In the genomic region with DNA sequence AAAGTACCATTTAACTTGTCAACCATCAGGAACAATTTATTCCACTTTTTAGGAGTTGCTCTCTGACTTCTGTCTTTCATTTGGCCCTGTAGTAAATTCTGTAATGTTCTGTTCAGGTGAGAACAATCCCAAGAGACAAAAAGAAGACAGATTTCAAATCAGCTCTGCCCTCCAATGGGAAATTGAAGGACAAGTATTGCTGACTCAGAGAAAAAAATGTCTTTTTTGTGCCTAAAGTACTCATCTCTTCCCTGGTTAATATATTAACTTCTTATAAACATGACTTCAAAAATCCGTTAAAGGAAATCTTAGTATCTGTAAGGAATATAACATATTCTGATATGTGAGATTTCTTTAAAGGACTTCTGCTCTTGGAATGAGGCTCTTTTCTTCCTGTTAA, we compare ENCODE assay signal across 30 cellular contexts. TPM values are rescaled to one million over a fixed set of nuclear protein-coding genes. Genes with fewer than 3 reads are reported as not detected.
DNase-seq lines count a peak whose midpoint lies in the region; ATAC-seq, FAIRE-seq and TF ChIP-seq lines count a peak whose summit lies in the region.
"Had no signal": no experiment of that assay in that cellular context is flagged by ENCODE, and none has a peak within 500 bp of the region (broad histone marks: within the 10 kb centered on the region; RNA-seq: fewer than 3 reads in every experiment).

No MANE protein-coding gene starts in this region.

- DNase-seq in HepG2 (ENCODE audit: low spot score) (no peak), right lobe of liver (no peak), K562 (ENCODE audit: extremely low read depth in 1 of 4, low spot score in 3 of 4) (no peak), transverse colon (no peak), mesenteric fat pad (ENCODE audit: low spot score) (no peak)
- DNase-seq: ACHN; BE2C; C1 segment of cervical spinal cord; CD4-positive, alpha-beta memory T cell; CD4-positive, CD25-positive, alpha-beta regulatory T cell; CD8-positive, alpha-beta memory T cell; COR-L47; DMS 273 treated with DMSO at 0.1 percent for 48 hours; DMS153; DMS53; DMS79; DND-41; EL; GDM1 had no signal

- TF ChIP-seq EP300 in HepG2 (IDR thresholded peaks at IDR 0.05; ENCODE audit: low read depth in 2 of 2, low read length in 2 of 2) (no peak), HepG2 (CRISPR knock-in tag; IDR thresholded peaks at IDR 0.05; ENCODE audit: borderline replicate concordance) (no peak), K562 (IDR thresholded peaks at IDR 0.05; ENCODE audit: low read length) (no peak), transverse colon (IDR thresholded peaks at IDR 0.05; ENCODE audit: low read depth) (no peak)

- H3K9ac ChIP-seq in HepG2 (ENCODE audit: insufficient read depth, low read depth, low read length) = no peak overlapping the region
- no peak overlapping the region for H3K9ac ChIP-seq in K562 (ENCODE audit: insufficient read depth in 1 of 2, low read depth in 2 of 2, low read length in 2 of 2)
- H3K9ac ChIP-seq: BLaER1 had no signal

- TF ChIP-seq CTCF in HepG2 (CRISPR knock-in tag; IDR thresholded peaks at IDR 0.05) (no peak), right lobe of liver (IDR thresholded peaks at IDR 0.05) (no peak), K562 (IDR thresholded peaks at IDR 0.05 in 2 of 3, conservative IDR thresholded peaks at IDR 0.05 in 1 of 3; ENCODE audit: insufficient read depth in 2 of 3, low read depth in 1 of 3, low read length in 3 of 3) (no peak), transverse colon (IDR thresholded peaks at IDR 0.05) (no peak)

- POLR2A ChIA-PET in HepG2 (lab: Yijun Ruan, JAX) (no interaction called here), K562 (lab: Yijun Ruan, JAX) (no interaction called here)

- TF ChIP-seq POLR2A in HepG2 (IDR thresholded peaks at IDR 0.05; ENCODE audit: insufficient read depth in 1 of 2, low read depth in 2 of 2, low read length in 2 of 2) (no peak), right lobe of liver (IDR thresholded peaks at IDR 0.05) (no peak), K562 (conservative IDR thresholded peaks at IDR 0.05) (no peak), transverse colon (IDR thresholded peaks at IDR 0.05) (no peak)

- H3K27me3 ChIP-seq in HepG2 (ENCODE audit: control insufficient read depth in 1 of 2, insufficient read depth in 2 of 2, low read length in 2 of 2) = no peaks in the 10 kb centered on the region
- H3K27me3 ChIP-seq in right lobe of liver = no peaks in the 10 kb centered on the region
- peaks cover 2 to 4% of the 10 kb centered on the region in 2 experiments; a peak in 3 of 5 replicates for H3K27me3 ChIP-seq in K562 (ENCODE audit: control insufficient read depth in 2 of 2, insufficient read depth in 2 of 2, low read length in 2 of 2)
- H3K27me3 ChIP-seq in transverse colon = no peaks in the 10 kb centered on the region
- H3K27me3 ChIP-seq: BE2C, BLaER1 had no signal

- FAIRE-seq in HepG2 (lab: Jason Lieb, UNC) (no peak), K562 (lab: Jason Lieb, UNC) (no peak)
- FAIRE-seq: GM12878, GM18507 had no signal

- TF ChIP-seq RAD21 in HepG2 (CRISPR knock-in tag; IDR thresholded peaks at IDR 0.05) (no peak), K562 (CRISPR knock-in tag; conservative IDR thresholded peaks at IDR 0.05 in 1 of 2, IDR thresholded peaks at IDR 0.05 in 1 of 2) (no peak)

- H3K4me3 ChIP-seq in HepG2 (replicated peaks in 1 of 3; ENCODE audit: insufficient read depth in 1 of 3, low read depth in 2 of 3, low read length in 3 of 3) (no peak overlapping the region), right lobe of liver (no peak overlapping the region), K562 (no peak overlapping the region), transverse colon (no peak overlapping the region)
- H3K4me3 ChIP-seq: BLaER1, GM12878 had no signal

- H3K79me2 ChIP-seq in HepG2 (ENCODE audit: insufficient read depth, low read length) (no peaks in the 10 kb centered on the region), K562 (ENCODE audit: control insufficient read depth, insufficient read depth, low read length) (no peaks in the 10 kb centered on the region)

- intact Hi-C loops in HepG2 (cut with micrococcal nuclease; ENCODE audit: unreplicated experiment) (no loop called here), right lobe of liver (cut with DNase I) (no loop called here), K562 (cut with micrococcal nuclease) (no loop called here), transverse colon (cut with DNase I; ENCODE audit: low total_unique reads) (no loop called here)

- H2AFZ ChIP-seq in HepG2 (ENCODE audit: low read length) = no peak overlapping the region
- no peak overlapping the region for H2AFZ ChIP-seq in K562 (ENCODE audit: low read depth, low read length)

- in situ Hi-C loops in HepG2 (cut with HindIII; ENCODE audit: extremely low pct_ligation_motif_present, low pct_unique_long_range_greater_than_20kb) (no loop called here), K562 (cut with MboI) (no loop called here), transverse colon (cut with MboI; ENCODE audit: low pct_ligation_motif_present in 1 of 4, low pct_unique_long_range_greater_than_20kb in 1 of 4, low sequenced_read_pairs in 3 of 4) (no loop called here)

- no peaks in the 10 kb centered on the region for H3K36me3 ChIP-seq in HepG2 (replicated peaks in 1 of 2; ENCODE audit: control insufficient read depth in 1 of 2, insufficient read depth in 2 of 2, low read length in 2 of 2)
- H3K36me3 ChIP-seq in right lobe of liver = no peaks in the 10 kb centered on the region
- no peaks in the 10 kb centered on the region for H3K36me3 ChIP-seq in K562 (ENCODE audit: control insufficient read depth, insufficient read depth, low read length)
- peaks cover 0 to 14% (median 0%) of the 10 kb centered on the region in 4 donors for H3K36me3 ChIP-seq in transverse colon
- H3K36me3 ChIP-seq: BE2C, BLaER1 had no signal

- H3K9me1 ChIP-seq in K562 (ENCODE audit: control insufficient read depth, insufficient read depth, low read length) = no peaks in the 10 kb centered on the region

- WGBS in HepG2 (ENCODE audit: low lambda C conversion rate) = 66% methylated on average over 1 of the region's 1 CpG
- 75% methylated on average over 1 of the region's 1 CpG for WGBS in right lobe of liver (ENCODE audit: insufficient coverage, low coverage, low lambda C conversion rate, missing lambda C conversion rate)
- 5% methylated on average over 1 of the region's 1 CpG for WGBS in K562 (ENCODE audit: insufficient coverage, low coverage, missing lambda C conversion rate)
- WGBS in transverse colon (ENCODE audit: low coverage in 1 of 2), 2 donors = 58 to 67% methylated on average over 1 of the region's 1 CpG

- CTCF ChIA-PET in HepG2 (lab: Yijun Ruan, JAX; ENCODE audit: low intra/inter-chr PET ratio, low total read pairs) = no interaction called here
- CTCF ChIA-PET in K562 (lab: Yijun Ruan, JAX; ENCODE audit: low intra/inter-chr PET ratio) = no interaction called here

- H3K9me3 ChIP-seq in HepG2 (ENCODE audit: low read length) (no peaks in the 10 kb centered on the region), right lobe of liver (no peaks in the 10 kb centered on the region), K562 (replicated peaks; ENCODE audit: control insufficient read depth, insufficient read depth, low read depth, low read length) (no peaks in the 10 kb centered on the region), transverse colon (no peaks in the 10 kb centered on the region)
- H3K9me3 ChIP-seq: BE2C, BLaER1 had no signal

- H3K27ac ChIP-seq in HepG2 (ENCODE audit: extremely low read length, insufficient read depth, low read length) = no peak overlapping the region
- no peak overlapping the region for H3K27ac ChIP-seq in right lobe of liver
- H3K27ac ChIP-seq in K562 (ENCODE audit: extremely low read depth, low read depth, low read length) = no peak overlapping the region
- H3K27ac ChIP-seq in transverse colon = peak overlapping the region in 3 of 4 donors; percentile 7 to 44 (median 11)
- H3K27ac ChIP-seq: 22Rv1, BLaER1 had no signal

- BruUV-seq in HepG2 (replicated peaks; lab: Mats Ljungman, UMichigan) (no TSS peak), K562 (replicated peaks; lab: Mats Ljungman, UMichigan) (no TSS peak)

- ATAC-seq in HepG2 = no peak
- ATAC-seq in right lobe of liver = no peak
- no peak for ATAC-seq in K562
- ATAC-seq in HG03432 (IDR thresholded peaks at IDR 0.05; ENCODE audit: unreplicated experiment) = no peak

- H3K4me2 ChIP-seq in HepG2 (ENCODE audit: low read depth, low read length) = no peak overlapping the region
- H3K4me2 ChIP-seq in K562 (ENCODE audit: insufficient read depth, low read length) = no peak overlapping the region
- H3K4me2 ChIP-seq: BLaER1 had no signal

- H4K20me1 ChIP-seq in HepG2 (ENCODE audit: insufficient read depth, low read length) (no peaks in the 10 kb centered on the region), K562 (replicated peaks; ENCODE audit: control insufficient read depth, insufficient read depth, low read length) (no peaks in the 10 kb centered on the region)
- H4K20me1 ChIP-seq: BLaER1 had no signal

- H3K4me1 ChIP-seq in HepG2 (ENCODE audit: insufficient read depth, low read length) (no peaks in the 10 kb centered on the region), right lobe of liver (no peaks in the 10 kb centered on the region), K562 (replicated peaks in 1 of 2; ENCODE audit: control insufficient read depth in 2 of 2, insufficient read depth in 2 of 2, low read length in 2 of 2) (peaks cover 0 to 5% of the 10 kb centered on the region in 2 experiments; a peak in 2 of 5 replicates), transverse colon (peaks cover 0 to 18% (median 0%) of the 10 kb centered on the region in 4 donors)
- H3K4me1 ChIP-seq: BE2C, BLaER1 had no signal

RNA-seq across cellular contexts. Expression of a gene that starts 38.6 kb away (rescaled TPM):
- 29.0 and 45.4 TPM in 2 replicates for total RNA-seq in HepG2 (2016; rRNA removed; fragmentation: Illumina TruSeq; extraction: Trizol)
- total RNA-seq in HepG2 (2016; cell fraction: cytosol; rRNA removed; fragmentation: Illumina TruSeq; extraction: Trizol; ENCODE audit: low read depth) = 4.4 and 5.6 TPM in 2 replicates
- 27.9 and 49.4 TPM in 2 replicates for total RNA-seq in HepG2 (2016; cell fraction: insoluble cytoplasmic fraction; rRNA removed; fragmentation: Illumina TruSeq; extraction: Trizol)
- 10.6 and 11.2 TPM in 2 replicates for total RNA-seq in HepG2 (2016; cell fraction: membrane; rRNA removed; fragmentation: Illumina TruSeq; extraction: Trizol)
- 10.5 and 10.7 TPM in 2 replicates for total RNA-seq in HepG2 (2016; cell fraction: nucleus; rRNA removed; fragmentation: Illumina TruSeq; extraction: Trizol)
- 2.1 and 2.9 TPM in 2 replicates for polyA plus RNA-seq in HepG2 (2011; rRNA removed)
- polyA plus RNA-seq in HepG2 (2011; cell fraction: cytosol; rRNA removed) = 2.7 and 3.3 TPM in 2 replicates
- 0.71 and 0.87 TPM in 2 replicates for polyA plus RNA-seq in HepG2 (2011; cell fraction: nucleus; rRNA removed)
- polyA plus RNA-seq in HepG2 (2012) = 3.0 and 8.3 TPM in 2 replicates
- 4.5 and 4.7 TPM in 2 replicates for polyA plus RNA-seq in HepG2 (2016; cell fraction: cytosol; fragmentation: Illumina TruSeq; extraction: Trizol; ENCODE audit: low read depth)
- polyA plus RNA-seq in HepG2 (2016; cell fraction: insoluble cytoplasmic fraction; fragmentation: Illumina TruSeq; extraction: Trizol; ENCODE audit: low read depth) = 43.5 and 45.3 TPM in 2 replicates
- 8.0 and 8.2 TPM in 2 replicates for polyA plus RNA-seq in HepG2 (2016; cell fraction: membrane; fragmentation: Illumina TruSeq; extraction: Trizol; ENCODE audit: low read depth)
- 14.9 and 15.4 TPM in 2 replicates for polyA plus RNA-seq in HepG2 (2016; cell fraction: nucleus; fragmentation: Illumina TruSeq; extraction: Trizol; ENCODE audit: insufficient read depth, low read depth)
- 2.1 TPM in 1 of 2 replicates, not detected in the other for polyA minus RNA-seq in HepG2 (2011; rRNA and poly(A)+ RNA removed; ENCODE audit: low replicate concordance)
- 0.89 and 1.1 TPM in 2 replicates for polyA minus RNA-seq in HepG2 (2011; cell fraction: cytosol; rRNA and poly(A)+ RNA removed)
- 0.52 TPM in 1 of 2 replicates, not detected in the other for polyA minus RNA-seq in HepG2 (2011; cell fraction: nucleus; rRNA and poly(A)+ RNA removed)
- total RNA-seq in right lobe of liver = 1 to 10 TPM in 3 of 6 experiments, under 1 TPM in 3; 0.74 to 2.2 (median 0.99) TPM
- total RNA-seq in K562 (2011; cell fraction: chromatin; rRNA removed; ENCODE audit: low replicate concordance) = not detected in 2 replicates
- total RNA-seq in K562 (2011; cell fraction: nucleolus; rRNA removed) = not detected in 2 replicates
- total RNA-seq in K562 (2011; cell fraction: nucleoplasm; rRNA removed) = not detected in 2 replicates
- total RNA-seq in K562 (2014; rRNA removed) = not detected in 2 replicates
- total RNA-seq in K562 (2014; rRNA removed; fragmentation: Illumina TruSeq; extraction: Trizol) = not detected in 2 replicates
- not detected in 2 replicates for total RNA-seq in K562 (2015; rRNA removed; fragmentation: Illumina TruSeq; extraction: Trizol)
- total RNA-seq in K562 (2021) = not detected in 2 replicates
- 0.09 TPM in 1 of 2 replicates, not detected in the other for polyA plus RNA-seq in K562 (2011; rRNA removed)
- polyA plus RNA-seq in K562 (2011; cell fraction: cytosol; rRNA removed) = not detected in 2 replicates
- polyA plus RNA-seq in K562 (2011; cell fraction: nucleus; rRNA removed) = not detected in 2 replicates
- 0.11 TPM in 1 of 2 replicates, not detected in the other for polyA plus RNA-seq in K562 (2012)
- polyA plus RNA-seq in K562 (2014; fragmentation: Illumina TruSeq; extraction: Trizol) = not detected in 2 replicates
- not detected for polyA plus RNA-seq in K562 (2014; fragmentation: Nextera tagmentation; extraction: Ambion mirVana)
- polyA plus RNA-seq in K562 (2014; rRNA removed) = not detected in 2 replicates
- not detected in 2 replicates for polyA minus RNA-seq in K562 (2011; rRNA and poly(A)+ RNA removed)
- polyA minus RNA-seq in K562 (2011; cell fraction: cytosol; rRNA and poly(A)+ RNA removed) = not detected in 2 replicates
- polyA minus RNA-seq in K562 (2011; cell fraction: nucleus; rRNA and poly(A)+ RNA removed) = not detected in 2 replicates
- 10 to 100 TPM in 1 of 4 donors, 1 to 10 TPM in 3; 3.6 to 13.0 (median 5.0) TPM for total RNA-seq in transverse colon
- 3.6 TPM for total RNA-seq in mesenteric fat pad
- total RNA-seq: A172; A673; CD4-positive, alpha-beta memory T cell; CD4-positive, CD25-positive, alpha-beta regulatory T cell; CD8-positive, alpha-beta memory T cell; Daoy; G401; GM12878 had no signal
- polyA plus RNA-seq: AG04450; CD14-positive monocyte; CD4-positive, alpha-beta memory T cell; CD4-positive, CD25-positive, alpha-beta regulatory T cell; CD8-positive, alpha-beta memory T cell; GM12878 had no signal

Comparison
In these comparisons a context has a peak if more than half of its experiments do, and no peak if none do; other contexts are left out.
1. H3K27ac ChIP-seq: peak in transverse colon (3 of 4); none in HepG2 (single experiment), right lobe of liver (0 of 3) and K562 (single experiment).